Comparison of ENCODE assay signal across 1 cellular context in genomic region chr13:33379597-33379996, GRCh38.
TF ChIP-seq lines count a peak whose summit lies in the region.

No MANE protein-coding gene starts in this region.

TF ChIP-seq in GM23338, 12 proteins besides CTCF, POLR2A, EP300 and RAD21 (continued from another document):
- TF ChIP-seq, protein P1, sequence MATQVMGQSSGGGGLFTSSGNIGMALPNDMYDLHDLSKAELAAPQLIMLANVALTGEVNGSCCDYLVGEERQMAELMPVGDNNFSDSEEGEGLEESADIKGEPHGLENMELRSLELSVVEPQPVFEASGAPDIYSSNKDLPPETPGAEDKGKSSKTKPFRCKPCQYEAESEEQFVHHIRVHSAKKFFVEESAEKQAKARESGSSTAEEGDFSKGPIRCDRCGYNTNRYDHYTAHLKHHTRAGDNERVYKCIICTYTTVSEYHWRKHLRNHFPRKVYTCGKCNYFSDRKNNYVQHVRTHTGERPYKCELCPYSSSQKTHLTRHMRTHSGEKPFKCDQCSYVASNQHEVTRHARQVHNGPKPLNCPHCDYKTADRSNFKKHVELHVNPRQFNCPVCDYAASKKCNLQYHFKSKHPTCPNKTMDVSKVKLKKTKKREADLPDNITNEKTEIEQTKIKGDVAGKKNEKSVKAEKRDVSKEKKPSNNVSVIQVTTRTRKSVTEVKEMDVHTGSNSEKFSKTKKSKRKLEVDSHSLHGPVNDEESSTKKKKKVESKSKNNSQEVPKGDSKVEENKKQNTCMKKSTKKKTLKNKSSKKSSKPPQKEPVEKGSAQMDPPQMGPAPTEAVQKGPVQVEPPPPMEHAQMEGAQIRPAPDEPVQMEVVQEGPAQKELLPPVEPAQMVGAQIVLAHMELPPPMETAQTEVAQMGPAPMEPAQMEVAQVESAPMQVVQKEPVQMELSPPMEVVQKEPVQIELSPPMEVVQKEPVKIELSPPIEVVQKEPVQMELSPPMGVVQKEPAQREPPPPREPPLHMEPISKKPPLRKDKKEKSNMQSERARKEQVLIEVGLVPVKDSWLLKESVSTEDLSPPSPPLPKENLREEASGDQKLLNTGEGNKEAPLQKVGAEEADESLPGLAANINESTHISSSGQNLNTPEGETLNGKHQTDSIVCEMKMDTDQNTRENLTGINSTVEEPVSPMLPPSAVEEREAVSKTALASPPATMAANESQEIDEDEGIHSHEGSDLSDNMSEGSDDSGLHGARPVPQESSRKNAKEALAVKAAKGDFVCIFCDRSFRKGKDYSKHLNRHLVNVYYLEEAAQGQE (IDR thresholded peaks at IDR 0.05; ENCODE audit: unreplicated experiment): no peak
- TF ChIP-seq EZH2 (IDR thresholded peaks at IDR 0.05; ENCODE audit: low read depth, unreplicated experiment) (no peak), CREB1 (CRISPR knock-in tag; IDR thresholded peaks at IDR 0.05; ENCODE audit: low read depth) (no peak), POLR2AphosphoS5 (IDR thresholded peaks at IDR 0.05; ENCODE audit: low read depth) (no peak), NANOG (IDR thresholded peaks at IDR 0.05; ENCODE audit: borderline replicate concordance) (no peak)
- TF ChIP-seq, protein P2, sequence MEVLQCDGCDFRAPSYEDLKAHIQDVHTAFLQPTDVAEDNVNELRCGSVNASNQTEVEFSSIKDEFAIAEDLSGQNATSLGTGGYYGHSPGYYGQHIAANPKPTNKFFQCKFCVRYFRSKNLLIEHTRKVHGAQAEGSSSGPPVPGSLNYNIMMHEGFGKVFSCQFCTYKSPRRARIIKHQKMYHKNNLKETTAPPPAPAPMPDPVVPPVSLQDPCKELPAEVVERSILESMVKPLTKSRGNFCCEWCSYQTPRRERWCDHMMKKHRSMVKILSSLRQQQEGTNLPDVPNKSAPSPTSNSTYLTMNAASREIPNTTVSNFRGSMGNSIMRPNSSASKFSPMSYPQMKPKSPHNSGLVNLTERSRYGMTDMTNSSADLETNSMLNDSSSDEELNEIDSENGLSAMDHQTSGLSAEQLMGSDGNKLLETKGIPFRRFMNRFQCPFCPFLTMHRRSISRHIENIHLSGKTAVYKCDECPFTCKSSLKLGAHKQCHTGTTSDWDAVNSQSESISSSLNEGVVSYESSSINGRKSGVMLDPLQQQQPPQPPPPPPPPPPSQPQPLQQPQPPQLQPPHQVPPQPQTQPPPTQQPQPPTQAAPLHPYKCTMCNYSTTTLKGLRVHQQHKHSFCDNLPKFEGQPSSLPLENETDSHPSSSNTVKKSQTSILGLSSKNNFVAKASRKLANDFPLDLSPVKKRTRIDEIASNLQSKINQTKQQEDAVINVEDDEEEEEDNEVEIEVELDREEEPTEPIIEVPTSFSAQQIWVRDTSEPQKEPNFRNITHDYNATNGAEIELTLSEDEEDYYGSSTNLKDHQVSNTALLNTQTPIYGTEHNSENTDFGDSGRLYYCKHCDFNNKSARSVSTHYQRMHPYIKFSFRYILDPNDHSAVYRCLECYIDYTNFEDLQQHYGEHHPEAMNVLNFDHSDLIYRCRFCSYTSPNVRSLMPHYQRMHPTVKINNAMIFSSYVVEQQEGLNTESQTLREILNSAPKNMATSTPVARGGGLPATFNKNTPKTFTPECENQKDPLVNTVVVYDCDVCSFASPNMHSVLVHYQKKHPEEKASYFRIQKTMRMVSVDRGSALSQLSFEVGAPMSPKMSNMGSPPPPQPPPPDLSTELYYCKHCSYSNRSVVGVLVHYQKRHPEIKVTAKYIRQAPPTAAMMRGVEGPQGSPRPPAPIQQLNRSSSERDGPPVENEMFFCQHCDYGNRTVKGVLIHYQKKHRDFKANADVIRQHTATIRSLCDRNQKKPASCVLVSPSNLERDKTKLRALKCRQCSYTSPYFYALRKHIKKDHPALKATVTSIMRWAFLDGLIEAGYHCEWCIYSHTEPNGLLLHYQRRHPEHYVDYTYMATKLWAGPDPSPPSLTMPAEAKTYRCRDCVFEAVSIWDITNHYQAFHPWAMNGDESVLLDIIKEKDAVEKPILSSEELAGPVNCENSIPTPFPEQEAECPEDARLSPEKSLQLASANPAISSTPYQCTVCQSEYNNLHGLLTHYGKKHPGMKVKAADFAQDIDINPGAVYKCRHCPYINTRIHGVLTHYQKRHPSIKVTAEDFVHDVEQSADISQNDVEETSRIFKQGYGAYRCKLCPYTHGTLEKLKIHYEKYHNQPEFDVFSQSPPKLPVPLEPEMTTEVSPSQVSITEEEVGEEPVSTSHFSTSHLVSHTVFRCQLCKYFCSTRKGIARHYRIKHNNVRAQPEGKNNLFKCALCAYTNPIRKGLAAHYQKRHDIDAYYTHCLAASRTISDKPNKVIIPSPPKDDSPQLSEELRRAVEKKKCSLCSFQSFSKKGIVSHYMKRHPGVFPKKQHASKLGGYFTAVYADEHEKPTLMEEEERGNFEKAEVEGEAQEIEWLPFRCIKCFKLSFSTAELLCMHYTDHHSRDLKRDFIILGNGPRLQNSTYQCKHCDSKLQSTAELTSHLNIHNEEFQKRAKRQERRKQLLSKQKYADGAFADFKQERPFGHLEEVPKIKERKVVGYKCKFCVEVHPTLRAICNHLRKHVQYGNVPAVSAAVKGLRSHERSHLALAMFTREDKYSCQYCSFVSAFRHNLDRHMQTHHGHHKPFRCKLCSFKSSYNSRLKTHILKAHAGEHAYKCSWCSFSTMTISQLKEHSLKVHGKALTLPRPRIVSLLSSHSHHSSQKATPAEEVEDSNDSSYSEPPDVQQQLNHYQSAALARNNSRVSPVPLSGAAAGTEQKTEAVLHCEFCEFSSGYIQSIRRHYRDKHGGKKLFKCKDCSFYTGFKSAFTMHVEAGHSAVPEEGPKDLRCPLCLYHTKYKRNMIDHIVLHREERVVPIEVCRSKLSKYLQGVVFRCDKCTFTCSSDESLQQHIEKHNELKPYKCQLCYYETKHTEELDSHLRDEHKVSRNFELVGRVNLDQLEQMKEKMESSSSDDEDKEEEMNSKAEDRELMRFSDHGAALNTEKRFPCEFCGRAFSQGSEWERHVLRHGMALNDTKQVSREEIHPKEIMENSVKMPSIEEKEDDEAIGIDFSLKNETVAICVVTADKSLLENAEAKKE (CRISPR knock-in tag; IDR thresholded peaks at IDR 0.05): no peak
